In genomic region chr7:137975768-137976167, GRCh38 we compare ENCODE assay signal across 15 cellular contexts. TPM values are rescaled to one million over a fixed set of nuclear protein-coding genes. Genes with fewer than 3 reads are reported as not detected.
DNase-seq lines count a peak whose midpoint lies in the region; ATAC-seq and TF ChIP-seq lines count a peak whose summit lies in the region.
"Had no signal": no experiment of that assay in that cellular context is flagged by ENCODE, and none has a peak within 500 bp of the region (broad histone marks: within the 10 kb centered on the region; RNA-seq: fewer than 3 reads in every experiment).

No MANE protein-coding gene starts in this region.

- no peak overlapping the region for H3K4me3 ChIP-seq in esophagus squamous epithelium
- no peak overlapping the region for H3K4me3 ChIP-seq in muscle layer of colon (ENCODE audit: low read depth in 1 of 2, low read length in 2 of 2)
- H3K4me3 ChIP-seq in upper lobe of right lung = no peak overlapping the region
- H3K4me3 ChIP-seq: BLaER1 treated with 17β-estradiol and CSF1 and Interleukin-3, amounts not matched to agents 10 nM and 100 nM had no signal

- TF ChIP-seq POLR2A in esophagus squamous epithelium (IDR thresholded peaks at IDR 0.05) = no peak

- no peaks in the 10 kb centered on the region for H3K27me3 Mint-ChIP-seq in WTC11 (ENCODE audit: low read depth)
- H3K27me3 Mint-ChIP-seq: activated CD4-positive, alpha-beta memory T cell treated with anti-CD3 and anti-CD28 coated beads, Interleukin-2, amount 10 ng/mL, durations not matched to agents 7 days and 5 days had no signal

- H3K4me3 Mint-ChIP-seq in WTC11 = no peak overlapping the region
- H3K4me3 Mint-ChIP-seq: activated CD4-positive, alpha-beta memory T cell treated with anti-CD3 and anti-CD28 coated beads, Interleukin-2, amount 10 ng/mL, durations not matched to agents 7 days and 5 days had no signal

- 66 to 78% methylated on average over 2 of the region's 2 CpGs for WGBS in esophagus squamous epithelium, 2 donors

- no peak overlapping the region for H3K9ac ChIP-seq in muscle layer of colon (ENCODE audit: low read length)
- H3K9ac ChIP-seq: BLaER1 treated with 17β-estradiol and CSF1 and Interleukin-3, amounts not matched to agents 10 nM and 100 nM had no signal

- H3K36me3 Mint-ChIP-seq in WTC11 = peaks cover 14% of the 10 kb centered on the region

- no peaks in the 10 kb centered on the region for H3K36me3 ChIP-seq in esophagus squamous epithelium
- H3K36me3 ChIP-seq in muscle layer of colon (ENCODE audit: insufficient read depth, low read length) = no peaks in the 10 kb centered on the region
- H3K36me3 ChIP-seq in upper lobe of right lung = no peaks in the 10 kb centered on the region

- H3K4me1 Mint-ChIP-seq in WTC11 = peaks cover 36% of the 10 kb centered on the region
- H3K4me1 Mint-ChIP-seq: activated CD4-positive, alpha-beta memory T cell treated with anti-CD3 and anti-CD28 coated beads, Interleukin-2, amount 10 ng/mL, durations not matched to agents 7 days and 5 days had no signal

- H3K9me3 Mint-ChIP-seq in WTC11 = no peaks in the 10 kb centered on the region

- H3K27me3 ChIP-seq in esophagus squamous epithelium (no peaks in the 10 kb centered on the region), muscle layer of colon (ENCODE audit: control insufficient read depth in 1 of 2, insufficient read depth in 2 of 2, low read length in 2 of 2) (no peaks in the 10 kb centered on the region), upper lobe of right lung (no peaks in the 10 kb centered on the region)
- H3K27me3 ChIP-seq: BLaER1 treated with 17β-estradiol and CSF1 and Interleukin-3, amounts not matched to agents 10 nM and 100 nM had no signal

- no peak for ATAC-seq in WTC11
- no peak for ATAC-seq in GM18861 (IDR thresholded peaks at IDR 0.05; ENCODE audit: unreplicated experiment)
- no peak for ATAC-seq in upper lobe of right lung

- H3K27ac ChIP-seq in esophagus squamous epithelium (peak overlapping the region; percentile 27 to 91 (median 82)), muscle layer of colon (ENCODE audit: low read depth, low read length) (peak overlapping the region; percentile 62), temporal lobe (ENCODE audit: low read depth, low read length) (peak overlapping the region; percentile 90), upper lobe of right lung (no peak overlapping the region)
- H3K27ac ChIP-seq: BLaER1 treated with 17β-estradiol and CSF1 and Interleukin-3, amounts not matched to agents 10 nM and 100 nM had no signal

- CTCF ChIA-PET in WTC11 (lab: Charles Lee) = interaction anchor here (1.0 kb wide), 1 partner anchor 26 kb away, joined by 3 read pairs; the partner anchor contains the start of gene CREB3L2

- POLR2A ChIA-PET in WTC11 (lab: Charles Lee) = no interaction called here

- intact Hi-C loops in esophagus squamous epithelium (cut with DNase I) = no loop called here
- intact Hi-C loops in upper lobe of right lung (cut with DNase I) = no loop called here

- DNase-seq in WTC11 (ENCODE audit: low spot score) (no peak), esophagus squamous epithelium (lab: John Stamatoyannopoulos, UW) (no peak), iPS-NIHi7 (ENCODE audit: extremely low spot score) (no peak), NCI-H128 (lab: John Stamatoyannopoulos, UW; ENCODE audit: unreplicated experiment) (no peak), upper lobe of right lung (no peak)
- DNase-seq: activated CD4-positive, alpha-beta memory T cell treated with anti-CD3 and anti-CD28 coated beads, Interleukin-2, amount 10 ng/mL, durations not matched to agents 7 days and 5 days; activated gamma-delta T cell treated with Interleukin-2 at 50 U/mL for 16 hours; cerebellar nuclear complex; NCI-H1048; NCI-H446 treated with DMSO at 0.1 percent for 48 hours; T-helper 9 cell had no signal

- H3K9me3 ChIP-seq in esophagus squamous epithelium = no peaks in the 10 kb centered on the region
- no peaks in the 10 kb centered on the region for H3K9me3 ChIP-seq in muscle layer of colon (ENCODE audit: low read length)
- no peaks in the 10 kb centered on the region for H3K9me3 ChIP-seq in upper lobe of right lung

- peaks cover 30 to 87% (median 37%) of the 10 kb centered on the region in 3 donors for H3K4me1 ChIP-seq in esophagus squamous epithelium
- H3K4me1 ChIP-seq in muscle layer of colon (ENCODE audit: insufficient read depth, low read length) = peaks cover 62% of the 10 kb centered on the region
- H3K4me1 ChIP-seq in upper lobe of right lung = peaks cover 28% of the 10 kb centered on the region

- TF ChIP-seq CTCF in WTC11 (IDR thresholded peaks at IDR 0.05) = no peak
- no peak for TF ChIP-seq CTCF in esophagus squamous epithelium (IDR thresholded peaks at IDR 0.05)
- TF ChIP-seq CTCF in upper lobe of right lung (IDR thresholded peaks at IDR 0.05) = no peak

- H3K27ac Mint-ChIP-seq in WTC11 = 0 out of 2 replicates have a peak overlapping the region, but pooled peaks have one; percentile 34
- H3K27ac Mint-ChIP-seq: activated CD4-positive, alpha-beta memory T cell treated with anti-CD3 and anti-CD28 coated beads, Interleukin-2, amount 10 ng/mL, durations not matched to agents 7 days and 5 days had no signal

TF ChIP-seq in WTC11, 78 proteins besides CTCF, POLR2A, EP300 and RAD21 (continues in another document):
- TF ChIP-seq FOXP1 (CRISPR knock-in tag; IDR thresholded peaks at IDR 0.05; ENCODE audit: borderline replicate concordance) (no peak), ZNF532 (CRISPR knock-in tag; IDR thresholded peaks at IDR 0.05; ENCODE audit: borderline replicate concordance) (no peak), ZNF232 (CRISPR knock-in tag; IDR thresholded peaks at IDR 0.05) (no peak), JAZF1 (CRISPR knock-in tag; IDR thresholded peaks at IDR 0.05) (no peak), NFE2L1 (CRISPR knock-in tag; IDR thresholded peaks at IDR 0.05) (no peak), TEAD1 (CRISPR knock-in tag; IDR thresholded peaks at IDR 0.05) (no peak), CREM (CRISPR knock-in tag; IDR thresholded peaks at IDR 0.05) (no peak), MXD4 (CRISPR knock-in tag; IDR thresholded peaks at IDR 0.05; ENCODE audit: borderline replicate concordance) (no peak), CBFB (CRISPR knock-in tag; IDR thresholded peaks at IDR 0.05; ENCODE audit: low read depth) (no peak)
- TF ChIP-seq, protein P1, sequence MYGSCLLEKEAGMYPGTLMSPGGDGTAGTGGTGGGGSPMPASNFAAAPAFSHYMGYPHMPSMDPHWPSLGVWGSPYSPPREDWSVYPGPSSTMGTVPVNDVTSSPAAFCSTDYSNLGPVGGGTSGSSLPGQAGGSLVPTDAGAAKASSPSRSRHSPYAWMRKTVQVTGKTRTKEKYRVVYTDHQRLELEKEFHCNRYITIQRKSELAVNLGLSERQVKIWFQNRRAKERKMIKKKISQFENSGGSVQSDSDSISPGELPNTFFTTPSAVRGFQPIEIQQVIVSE (CRISPR knock-in tag; IDR thresholded peaks at IDR 0.05; ENCODE audit: borderline replicate concordance) = no peak
- TF ChIP-seq, protein P2, sequence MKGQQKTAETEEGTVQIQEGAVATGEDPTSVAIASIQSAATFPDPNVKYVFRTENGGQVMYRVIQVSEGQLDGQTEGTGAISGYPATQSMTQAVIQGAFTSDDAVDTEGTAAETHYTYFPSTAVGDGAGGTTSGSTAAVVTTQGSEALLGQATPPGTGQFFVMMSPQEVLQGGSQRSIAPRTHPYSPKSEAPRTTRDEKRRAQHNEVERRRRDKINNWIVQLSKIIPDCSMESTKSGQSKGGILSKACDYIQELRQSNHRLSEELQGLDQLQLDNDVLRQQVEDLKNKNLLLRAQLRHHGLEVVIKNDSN (CRISPR knock-in tag; IDR thresholded peaks at IDR 0.05) = no peak

RNA-seq across cellular contexts. Expression of gene CREB3L2, which starts 26.1 kb away (rescaled TPM):
- 48.1 to 60.6 TPM (median 52.1 TPM) in 3 replicates for total RNA-seq in WTC11 (2021)
- total RNA-seq in esophagus squamous epithelium = 10 to 100 TPM; 14.9 to 21.9 (median 17.3) TPM
- total RNA-seq in temporal lobe = 1.7 TPM
- 61.8 TPM for total RNA-seq in upper lobe of right lung
